ENCODE assay signal across 1 cellular context in the genomic region with DNA sequence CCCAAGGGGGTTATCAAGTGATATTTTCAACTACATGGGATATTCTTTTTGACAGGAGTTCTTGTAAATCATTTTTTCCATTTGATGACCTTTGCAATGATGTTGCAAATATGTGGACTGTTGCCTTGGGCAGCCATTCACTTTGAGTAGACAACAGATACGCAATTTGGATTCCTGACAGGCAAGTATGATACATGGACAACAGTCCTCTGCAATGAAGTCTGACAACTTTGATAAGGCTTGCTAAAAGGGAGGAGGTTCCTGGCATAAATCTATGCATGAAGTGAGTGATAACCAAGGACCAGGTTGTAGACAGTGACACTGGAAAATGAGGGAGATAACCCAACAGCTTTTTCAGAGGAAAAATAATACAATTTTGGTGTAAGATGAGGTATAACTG.
TF ChIP-seq lines count a peak whose summit lies in the region.

No MANE protein-coding gene starts in this region.

TF ChIP-seq in K562, 482 proteins besides CTCF, POLR2A, EP300 and RAD21 (continued from another document and continues in another):
- TF ChIP-seq HDGF (IDR thresholded peaks at IDR 0.05) (no peak), DDX20 (tag; IDR thresholded peaks at IDR 0.05; ENCODE audit: low read depth) (no peak), TARDBP (IDR thresholded peaks at IDR 0.05) (no peak), MCM5 (IDR thresholded peaks at IDR 0.05; ENCODE audit: low read depth) (no peak), YY1 (IDR thresholded peaks at IDR 0.05; ENCODE audit: borderline replicate concordance in 1 of 3, control insufficient read depth in 1 of 3, extremely low read depth in 1 of 3, insufficient read depth in 3 of 3, insufficient read length in 1 of 3, insufficient replicate concordance in 2 of 3, low read depth in 1 of 3, low read length in 2 of 3) (no peak), CEBPB (tag; IDR thresholded peaks at IDR 0.05) (peak; percentile 75), ZNF121 (CRISPR knock-in tag; conservative IDR thresholded peaks at IDR 0.05) (no peak), BRF1 (IDR thresholded peaks at IDR 0.05; ENCODE audit: borderline replicate concordance, extremely low read depth, insufficient read length) (no peak), CREM (IDR thresholded peaks at IDR 0.05; ENCODE audit: low read depth) (peak; percentile 61; the same call in 1 of the 2 replicates), BCOR (IDR thresholded peaks at IDR 0.05) (peak; percentile 48; the same call in 1 of the 2 replicates), ETV1 (tag; conservative IDR thresholded peaks at IDR 0.05; ENCODE audit: low read depth) (peak; percentile 94), NCOA1 (IDR thresholded peaks at IDR 0.05; ENCODE audit: low read depth) (peak; percentile 66; the same call in 1 of the 2 replicates), SAFB (IDR thresholded peaks at IDR 0.05; ENCODE audit: borderline replicate concordance, low read depth, low read length) (no peak), ATF3 (IDR thresholded peaks at IDR 0.05) (peak; percentile 25; the same call in 1 of the 2 replicates), ATF3 (CRISPR knock-in tag; conservative IDR thresholded peaks at IDR 0.05) (no peak), ETV6 (IDR thresholded peaks at IDR 0.05; ENCODE audit: borderline replicate concordance in 1 of 2, low read depth in 2 of 2, low read length in 1 of 2) (no peak), ETV6 (CRISPR knock-in tag; IDR thresholded peaks at IDR 0.05; ENCODE audit: borderline replicate concordance) (no peak), ZNF561 (CRISPR knock-in tag; conservative IDR thresholded peaks at IDR 0.05) (no peak), ZNF589 (CRISPR knock-in tag; IDR thresholded peaks at IDR 0.05; ENCODE audit: low read depth) (0 out of 2 replicates have a peak, but pooled peaks have one; percentile 36), ZNF444 (CRISPR knock-in tag; IDR thresholded peaks at IDR 0.05) (no peak), RNF219 (CRISPR knock-in tag; IDR thresholded peaks at IDR 0.05) (no peak), PTTG1 (tag; IDR thresholded peaks at IDR 0.05; ENCODE audit: low read depth) (no peak), HLTF (IDR thresholded peaks at IDR 0.05) (no peak), ZNF518B (CRISPR knock-in tag; IDR thresholded peaks at IDR 0.05) (no peak), FOXP4 (CRISPR knock-in tag; IDR thresholded peaks at IDR 0.05; ENCODE audit: borderline replicate concordance) (no peak)
- TF ChIP-seq, protein P1, sequence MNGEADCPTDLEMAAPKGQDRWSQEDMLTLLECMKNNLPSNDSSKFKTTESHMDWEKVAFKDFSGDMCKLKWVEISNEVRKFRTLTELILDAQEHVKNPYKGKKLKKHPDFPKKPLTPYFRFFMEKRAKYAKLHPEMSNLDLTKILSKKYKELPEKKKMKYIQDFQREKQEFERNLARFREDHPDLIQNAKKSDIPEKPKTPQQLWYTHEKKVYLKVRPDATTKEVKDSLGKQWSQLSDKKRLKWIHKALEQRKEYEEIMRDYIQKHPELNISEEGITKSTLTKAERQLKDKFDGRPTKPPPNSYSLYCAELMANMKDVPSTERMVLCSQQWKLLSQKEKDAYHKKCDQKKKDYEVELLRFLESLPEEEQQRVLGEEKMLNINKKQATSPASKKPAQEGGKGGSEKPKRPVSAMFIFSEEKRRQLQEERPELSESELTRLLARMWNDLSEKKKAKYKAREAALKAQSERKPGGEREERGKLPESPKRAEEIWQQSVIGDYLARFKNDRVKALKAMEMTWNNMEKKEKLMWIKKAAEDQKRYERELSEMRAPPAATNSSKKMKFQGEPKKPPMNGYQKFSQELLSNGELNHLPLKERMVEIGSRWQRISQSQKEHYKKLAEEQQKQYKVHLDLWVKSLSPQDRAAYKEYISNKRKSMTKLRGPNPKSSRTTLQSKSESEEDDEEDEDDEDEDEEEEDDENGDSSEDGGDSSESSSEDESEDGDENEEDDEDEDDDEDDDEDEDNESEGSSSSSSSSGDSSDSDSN (IDR thresholded peaks at IDR 0.05; ENCODE audit: borderline replicate concordance in 1 of 2, low read depth in 2 of 2, low read length in 2 of 2), result no peak
- TF ChIP-seq, protein P2, sequence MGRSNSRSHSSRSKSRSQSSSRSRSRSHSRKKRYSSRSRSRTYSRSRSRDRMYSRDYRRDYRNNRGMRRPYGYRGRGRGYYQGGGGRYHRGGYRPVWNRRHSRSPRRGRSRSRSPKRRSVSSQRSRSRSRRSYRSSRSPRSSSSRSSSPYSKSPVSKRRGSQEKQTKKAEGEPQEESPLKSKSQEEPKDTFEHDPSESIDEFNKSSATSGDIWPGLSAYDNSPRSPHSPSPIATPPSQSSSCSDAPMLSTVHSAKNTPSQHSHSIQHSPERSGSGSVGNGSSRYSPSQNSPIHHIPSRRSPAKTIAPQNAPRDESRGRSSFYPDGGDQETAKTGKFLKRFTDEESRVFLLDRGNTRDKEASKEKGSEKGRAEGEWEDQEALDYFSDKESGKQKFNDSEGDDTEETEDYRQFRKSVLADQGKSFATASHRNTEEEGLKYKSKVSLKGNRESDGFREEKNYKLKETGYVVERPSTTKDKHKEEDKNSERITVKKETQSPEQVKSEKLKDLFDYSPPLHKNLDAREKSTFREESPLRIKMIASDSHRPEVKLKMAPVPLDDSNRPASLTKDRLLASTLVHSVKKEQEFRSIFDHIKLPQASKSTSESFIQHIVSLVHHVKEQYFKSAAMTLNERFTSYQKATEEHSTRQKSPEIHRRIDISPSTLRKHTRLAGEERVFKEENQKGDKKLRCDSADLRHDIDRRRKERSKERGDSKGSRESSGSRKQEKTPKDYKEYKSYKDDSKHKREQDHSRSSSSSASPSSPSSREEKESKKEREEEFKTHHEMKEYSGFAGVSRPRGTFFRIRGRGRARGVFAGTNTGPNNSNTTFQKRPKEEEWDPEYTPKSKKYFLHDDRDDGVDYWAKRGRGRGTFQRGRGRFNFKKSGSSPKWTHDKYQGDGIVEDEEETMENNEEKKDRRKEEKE (IDR thresholded peaks at IDR 0.05; ENCODE audit: borderline replicate concordance in 1 of 2, control insufficient read depth in 1 of 2, low read depth in 2 of 2, low read length in 1 of 2), result no peak
- TF ChIP-seq, protein P3, sequence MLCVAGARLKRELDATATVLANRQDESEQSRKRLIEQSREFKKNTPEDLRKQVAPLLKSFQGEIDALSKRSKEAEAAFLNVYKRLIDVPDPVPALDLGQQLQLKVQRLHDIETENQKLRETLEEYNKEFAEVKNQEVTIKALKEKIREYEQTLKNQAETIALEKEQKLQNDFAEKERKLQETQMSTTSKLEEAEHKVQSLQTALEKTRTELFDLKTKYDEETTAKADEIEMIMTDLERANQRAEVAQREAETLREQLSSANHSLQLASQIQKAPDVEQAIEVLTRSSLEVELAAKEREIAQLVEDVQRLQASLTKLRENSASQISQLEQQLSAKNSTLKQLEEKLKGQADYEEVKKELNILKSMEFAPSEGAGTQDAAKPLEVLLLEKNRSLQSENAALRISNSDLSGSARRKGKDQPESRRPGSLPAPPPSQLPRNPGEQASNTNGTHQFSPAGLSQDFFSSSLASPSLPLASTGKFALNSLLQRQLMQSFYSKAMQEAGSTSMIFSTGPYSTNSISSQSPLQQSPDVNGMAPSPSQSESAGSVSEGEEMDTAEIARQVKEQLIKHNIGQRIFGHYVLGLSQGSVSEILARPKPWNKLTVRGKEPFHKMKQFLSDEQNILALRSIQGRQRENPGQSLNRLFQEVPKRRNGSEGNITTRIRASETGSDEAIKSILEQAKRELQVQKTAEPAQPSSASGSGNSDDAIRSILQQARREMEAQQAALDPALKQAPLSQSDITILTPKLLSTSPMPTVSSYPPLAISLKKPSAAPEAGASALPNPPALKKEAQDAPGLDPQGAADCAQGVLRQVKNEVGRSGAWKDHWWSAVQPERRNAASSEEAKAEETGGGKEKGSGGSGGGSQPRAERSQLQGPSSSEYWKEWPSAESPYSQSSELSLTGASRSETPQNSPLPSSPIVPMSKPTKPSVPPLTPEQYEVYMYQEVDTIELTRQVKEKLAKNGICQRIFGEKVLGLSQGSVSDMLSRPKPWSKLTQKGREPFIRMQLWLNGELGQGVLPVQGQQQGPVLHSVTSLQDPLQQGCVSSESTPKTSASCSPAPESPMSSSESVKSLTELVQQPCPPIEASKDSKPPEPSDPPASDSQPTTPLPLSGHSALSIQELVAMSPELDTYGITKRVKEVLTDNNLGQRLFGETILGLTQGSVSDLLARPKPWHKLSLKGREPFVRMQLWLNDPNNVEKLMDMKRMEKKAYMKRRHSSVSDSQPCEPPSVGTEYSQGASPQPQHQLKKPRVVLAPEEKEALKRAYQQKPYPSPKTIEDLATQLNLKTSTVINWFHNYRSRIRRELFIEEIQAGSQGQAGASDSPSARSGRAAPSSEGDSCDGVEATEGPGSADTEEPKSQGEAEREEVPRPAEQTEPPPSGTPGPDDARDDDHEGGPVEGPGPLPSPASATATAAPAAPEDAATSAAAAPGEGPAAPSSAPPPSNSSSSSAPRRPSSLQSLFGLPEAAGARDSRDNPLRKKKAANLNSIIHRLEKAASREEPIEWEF (CRISPR knock-in tag; IDR thresholded peaks at IDR 0.05), result peak; percentile 71; the same call in 1 of the 2 replicates
- TF ChIP-seq, protein P4, sequence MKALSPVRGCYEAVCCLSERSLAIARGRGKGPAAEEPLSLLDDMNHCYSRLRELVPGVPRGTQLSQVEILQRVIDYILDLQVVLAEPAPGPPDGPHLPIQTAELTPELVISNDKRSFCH (CRISPR knock-in tag; IDR thresholded peaks at IDR 0.05), result no peak
- TF ChIP-seq, protein P4 (tag; IDR thresholded peaks at IDR 0.05), result no peak
- TF ChIP-seq, protein P5, sequence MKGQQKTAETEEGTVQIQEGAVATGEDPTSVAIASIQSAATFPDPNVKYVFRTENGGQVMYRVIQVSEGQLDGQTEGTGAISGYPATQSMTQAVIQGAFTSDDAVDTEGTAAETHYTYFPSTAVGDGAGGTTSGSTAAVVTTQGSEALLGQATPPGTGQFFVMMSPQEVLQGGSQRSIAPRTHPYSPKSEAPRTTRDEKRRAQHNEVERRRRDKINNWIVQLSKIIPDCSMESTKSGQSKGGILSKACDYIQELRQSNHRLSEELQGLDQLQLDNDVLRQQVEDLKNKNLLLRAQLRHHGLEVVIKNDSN (CRISPR knock-in tag; IDR thresholded peaks at IDR 0.05), result no peak
